Comparison of ENCODE assay signal across 8 cellular contexts in genomic region chr14:103715052-103716000, GRCh38. TPM values are rescaled to one million over a fixed set of nuclear protein-coding genes. Genes with fewer than 3 reads are reported as not detected.
DNase-seq lines count a peak whose midpoint lies in the region; ATAC-seq, FAIRE-seq and TF ChIP-seq lines count a peak whose summit lies in the region.

Gene XRCC3 (minus strand): TSS chr14:103715451. CDS start chr14:103711087, 4,364 bp downstream.
Gene ZFYVE21 (plus strand): TSS chr14:103715810. CDS start chr14:103715842, 32 bp downstream.

- peak within 1 kb of the TSS; percentile 97 for H3K4me2 ChIP-seq in OCI-LY7 (ENCODE audit: low read length)

- POLR2A ChIA-PET in OCI-LY7 (lab: Charles Lee), result interaction anchor here (0.5 to 2.0 kb wide), 6 partner anchors 17 to 1377 kb away, joined by 3 to 8 read pairs (median 3); partner anchors contain the start of gene TDRD9

- H2AFZ ChIP-seq in OCI-LY7 (ENCODE audit: low read length), result no peak within 1 kb of the TSS

- peaks cover 37% of the 10 kb centered on the region; the same call in 1 of the 2 replicates for H3K36me3 ChIP-seq in OCI-LY7 (ENCODE audit: insufficient read depth, low read length)

- no peak for TF ChIP-seq CTCF in D721Med (IDR thresholded peaks at IDR 0.05; ENCODE audit: insufficient read depth, missing control alignments)
- no peak for TF ChIP-seq CTCF in OCI-LY7 (conservative IDR thresholded peaks at IDR 0.05; ENCODE audit: low read length)

- peaks cover 8% of the 10 kb centered on the region for H4K20me1 ChIP-seq in OCI-LY7 (ENCODE audit: insufficient read depth, low read length)

- DNase-seq in D721Med (ENCODE audit: insufficient read length, low spot score), result peak; percentile 99
- peak; percentile 100 for DNase-seq in HuH-7.5 (ENCODE audit: low spot score)
- DNase-seq in OCI-LY7 (ENCODE audit: low spot score), result peak; percentile 99
- DNase-seq in activated T-cell treated with anti-CD3 and anti-CD28 coated beads for 1 hour (ENCODE audit: low read depth), result peak; percentile 99
- peak; percentile 100 for DNase-seq in epidermal melanocyte (ENCODE audit: insufficient read length, low spot score)
- DNase-seq in middle frontal gyrus (ENCODE audit: extremely low spot score, low spot score), result peak; percentile 97
- peak; percentile 99 for DNase-seq in stimulated activated CD8-positive, alpha-beta memory T cell treated with anti-CD3 and anti-CD28 coated beads, Interleukin-2, amount 100 ng/mL, for 48 hours (ENCODE audit: low read depth in 2 of 2)

- H3K4me1 ChIP-seq in OCI-LY7 (ENCODE audit: insufficient read depth, low read length, poor library complexity, severe bottlenecking), result peaks cover 57% of the 10 kb centered on the region

- CTCF ChIA-PET in OCI-LY7 (lab: Charles Lee; ENCODE audit: unreplicated experiment), result no interaction called here

- H3K4me3 ChIP-seq in OCI-LY7 (ENCODE audit: low read depth, low read length, poor library complexity, severe bottlenecking), result peak within 1 kb of the TSS; percentile 88

- no TSS peak for BruUV-seq in OCI-LY7 (replicated peaks; lab: Mats Ljungman, UMichigan)

- H3K9me2 ChIP-seq in OCI-LY7 (ENCODE audit: insufficient read depth, low read length), result no peaks in the 10 kb centered on the region

- H3K27ac ChIP-seq in OCI-LY7 (ENCODE audit: low read depth, low read length, poor library complexity, severe bottlenecking), result peak within 1 kb of the TSS; percentile 60

- peaks cover 41% of the 10 kb centered on the region for H3K79me2 ChIP-seq in OCI-LY7 (ENCODE audit: insufficient read depth, low read depth, low read length)

- intact Hi-C loops in OCI-LY7 (cut with micrococcal nuclease; ENCODE audit: unreplicated experiment), result loop anchor here (1.0 to 2.0 kb wide), 3 partner anchors 17 to 33 kb away; no protein-coding TSS in a partner anchor

- peak; percentile 91 for ATAC-seq in GM21526 (IDR thresholded peaks at IDR 0.05; ENCODE audit: low FRiP score, unreplicated experiment)

- no peak for FAIRE-seq in D721Med (lab: Jason Lieb, UNC)

- H3K9me3 ChIP-seq in OCI-LY7 (ENCODE audit: low read length), result no peaks in the 10 kb centered on the region

RNA-seq across cellular contexts. Expression of gene XRCC3, which starts in this region (rescaled TPM):
- total RNA-seq in OCI-LY7 (2014; rRNA removed; shearing (Covaris generic)), result 83.6 and 130 TPM in 2 replicates
- 83.3 and 86.0 TPM in 2 replicates for total RNA-seq in OCI-LY7 (2022)

RNA-seq across cellular contexts. Expression of gene ZFYVE21, which starts in this region (rescaled TPM):
- 16.6 and 22.5 TPM in 2 replicates for total RNA-seq in OCI-LY7 (2014; rRNA removed; shearing (Covaris generic))
- total RNA-seq in OCI-LY7 (2022), result 18.0 and 23.2 TPM in 2 replicates

Comparison
In these comparisons a context has a peak if more than half of its experiments do, and no peak if none do; other contexts are left out.
1. Peak in every context shown above with its lines: DNase-seq, ATAC-seq, H3K4me3 ChIP-seq and H3K27ac ChIP-seq.